24 cellular contexts compared by ENCODE assay signal in the genomic region with DNA sequence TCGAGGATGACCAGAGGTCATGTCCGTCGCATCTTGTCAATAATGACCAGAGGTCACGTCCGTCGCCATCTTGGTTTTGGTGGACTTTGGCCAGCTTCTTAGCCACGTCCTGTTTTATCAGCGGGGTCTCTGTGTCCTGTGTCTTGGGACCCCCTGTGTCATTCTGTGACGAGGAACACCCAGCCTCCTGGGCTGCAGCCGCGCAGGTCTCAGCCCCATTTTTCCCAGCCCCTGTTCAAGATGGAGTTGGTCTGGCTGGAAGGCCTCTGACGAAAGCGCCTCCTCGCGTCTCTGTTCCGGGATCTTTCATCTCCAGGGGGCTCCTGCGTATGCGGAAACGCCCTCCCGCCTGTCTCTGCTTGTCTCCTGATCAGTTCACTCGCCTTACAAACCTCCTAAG.
DNase-seq lines count a peak whose midpoint lies in the region; ATAC-seq, FAIRE-seq and TF ChIP-seq lines count a peak whose summit lies in the region.
"Had no signal": no experiment of that assay in that cellular context is flagged by ENCODE, and none has a peak within 500 bp of the region (broad histone marks: within the 10 kb centered on the region; RNA-seq: fewer than 3 reads in every experiment).

No MANE protein-coding gene starts in this region.

- no peak overlapping the region for H3K4me3 ChIP-seq in astrocyte (ENCODE audit: insufficient read depth, low read depth, low read length)
- H3K4me3 ChIP-seq in testis: peak overlapping the region; percentile 12 to 29
- H3K4me3 ChIP-seq in tibial nerve: no peak overlapping the region
- H3K4me3 ChIP-seq in psoas muscle: no peak overlapping the region
- H3K4me3 ChIP-seq: A549, GM12878, GM23248, HAP-1, Peyer's patch, SJCRH30 had no signal

- H3K27me3 Mint-ChIP-seq in astrocyte (ENCODE audit: low read depth, unreplicated experiment) (peaks cover 16% of the 10 kb centered on the region), HFFc6 (ENCODE audit: insufficient read depth) (peaks cover 5% of the 10 kb centered on the region)

- no peak for FAIRE-seq in astrocyte (lab: Jason Lieb, UNC)
- FAIRE-seq: A549, GM12878 had no signal

- peak; percentile 18 for DNase-seq in ELF-1 (ENCODE audit: low read depth, low spot score)
- no peak for DNase-seq in astrocyte (ENCODE audit: low read depth)
- DNase-seq in mesenteric fat pad (ENCODE audit: low spot score): peak; percentile 60
- no peak for DNase-seq in testis
- no peak for DNase-seq in tibial nerve (ENCODE audit: low spot score in 2 of 2)
- DNase-seq in psoas muscle: no peak
- no peak for DNase-seq in HFFc6
- DNase-seq: CD4-positive, CD25-positive, alpha-beta regulatory T cell; DMS79 treated with DMSO at 0.1 percent for 48 hours; GM23248; IMR-90; MV-4-11; NCI-H1105 treated with DMSO at 0.1 percent for 48 hours; NCI-H2029 treated with DMSO at 0.1 percent for 48 hours; NCI-H2171; NCI-H524 treated with DMSO at 0.1 percent for 48 hours; NCI-H82; SJCRH30 had no signal

- peaks cover 4% of the 10 kb centered on the region for H3K9me3 ChIP-seq in astrocyte (ENCODE audit: insufficient read depth, low read depth, low read length)
- H3K9me3 ChIP-seq in testis: no peaks in the 10 kb centered on the region
- H3K9me3 ChIP-seq in tibial nerve: peaks cover 0 to 42% (median 0%) of the 10 kb centered on the region in 4 donors
- no peaks in the 10 kb centered on the region for H3K9me3 ChIP-seq in psoas muscle
- H3K9me3 ChIP-seq: A549, HAP-1, Peyer's patch, SJCRH30 had no signal

- H4K20me1 ChIP-seq in astrocyte (ENCODE audit: insufficient read depth, low read length): no peaks in the 10 kb centered on the region

- H3K27me3 ChIP-seq in astrocyte (ENCODE audit: insufficient read depth, low read length): no peaks in the 10 kb centered on the region
- H3K27me3 ChIP-seq in testis: no peaks in the 10 kb centered on the region
- H3K27me3 ChIP-seq in tibial nerve: no peaks in the 10 kb centered on the region
- peaks cover 0 to 9% (median 0%) of the 10 kb centered on the region in 3 donors for H3K27me3 ChIP-seq in psoas muscle (ENCODE audit: insufficient read depth in 3 of 3, low read length in 2 of 3)
- H3K27me3 ChIP-seq: Peyer's patch, SJCRH30 had no signal

- H3K4me1 ChIP-seq in astrocyte (ENCODE audit: insufficient read depth, low read length) (no peaks in the 10 kb centered on the region), testis (no peaks in the 10 kb centered on the region), tibial nerve (no peaks in the 10 kb centered on the region), psoas muscle (no peaks in the 10 kb centered on the region)
- H3K4me1 ChIP-seq: A549, HAP-1, Peyer's patch, SJCRH30 had no signal

- 64 to 72% methylated on average over 20 to 21 of the region's 21 CpGs for WGBS in testis, 2 donors
- 92 to 93% methylated on average over 21 of the region's 21 CpGs for WGBS in tibial nerve, 2 donors
- WGBS in psoas muscle, 3 donors: 89 to 91% (median 89%) methylated on average over 21 of the region's 21 CpGs

- H3K4me3 Mint-ChIP-seq in astrocyte (ENCODE audit: unreplicated experiment) (peak overlapping the region; percentile 16), HFFc6 (no peak overlapping the region)
- H3K4me3 Mint-ChIP-seq: B cell; CD4-positive, CD25-positive, alpha-beta regulatory T cell had no signal

- H3K27ac ChIP-seq in astrocyte (ENCODE audit: low read depth, low read length): no peak overlapping the region
- no peak overlapping the region for H3K27ac ChIP-seq in testis
- H3K27ac ChIP-seq in tibial nerve: no peak overlapping the region
- no peak overlapping the region for H3K27ac ChIP-seq in psoas muscle
- H3K27ac ChIP-seq: A549, GM23248, Peyer's patch, SJCRH30 had no signal

- TF ChIP-seq CTCF in astrocyte (IDR thresholded peaks at IDR 0.05; ENCODE audit: insufficient read depth, low read depth, low read length): no peak
- no peak for TF ChIP-seq CTCF in testis (IDR thresholded peaks at IDR 0.05)
- TF ChIP-seq CTCF in tibial nerve (IDR thresholded peaks at IDR 0.05): no peak
- no peak for TF ChIP-seq CTCF in psoas muscle (IDR thresholded peaks at IDR 0.05)
- no peak for TF ChIP-seq CTCF in HFFc6 (IDR thresholded peaks at IDR 0.05)

- no peak for TF ChIP-seq EP300 in tibial nerve (IDR thresholded peaks at IDR 0.05)

- TF ChIP-seq POLR2A in testis (IDR thresholded peaks at IDR 0.05) (no peak), tibial nerve (IDR thresholded peaks at IDR 0.05) (no peak)

- intact Hi-C loops in testis (cut with DNase I; ENCODE audit: low total_unique reads) (no loop called here), psoas muscle (cut with DNase I) (no loop called here)

- ATAC-seq in HG02981 (IDR thresholded peaks at IDR 0.05; ENCODE audit: unreplicated experiment) (no peak), psoas muscle (no peak)
- ATAC-seq: A549, GM12878 had no signal

- peaks cover 13% of the 10 kb centered on the region for H3K9me3 Mint-ChIP-seq in astrocyte (ENCODE audit: unreplicated experiment)
- H3K9me3 Mint-ChIP-seq in HFFc6: no peaks in the 10 kb centered on the region; the same call in 1 of the 2 replicates

- no peak overlapping the region for H3K4me2 ChIP-seq in astrocyte (ENCODE audit: low read length)
- H3K4me2 ChIP-seq: A549 had no signal

- H3K4me1 Mint-ChIP-seq in astrocyte (ENCODE audit: low read depth, unreplicated experiment): peaks cover 11% of the 10 kb centered on the region
- H3K4me1 Mint-ChIP-seq in HFFc6 (ENCODE audit: low read depth): no peaks in the 10 kb centered on the region
- H3K4me1 Mint-ChIP-seq: B cell; CD4-positive, CD25-positive, alpha-beta regulatory T cell had no signal

- H2AFZ ChIP-seq in astrocyte (ENCODE audit: low read depth, low read length): no peak overlapping the region
- H2AFZ ChIP-seq: GM23248 had no signal

- no peaks in the 10 kb centered on the region for H3K36me3 Mint-ChIP-seq in astrocyte (ENCODE audit: low read depth, unreplicated experiment)
- H3K36me3 Mint-ChIP-seq in HFFc6 (ENCODE audit: low read depth): no peaks in the 10 kb centered on the region
- H3K36me3 Mint-ChIP-seq: CD4-positive, CD25-positive, alpha-beta regulatory T cell had no signal

- H3K36me3 ChIP-seq in astrocyte (ENCODE audit: insufficient read depth, low read length): no peaks in the 10 kb centered on the region
- no peaks in the 10 kb centered on the region for H3K36me3 ChIP-seq in testis (ENCODE audit: low read depth, missing control alignments)
- H3K36me3 ChIP-seq in tibial nerve: no peaks in the 10 kb centered on the region
- no peaks in the 10 kb centered on the region for H3K36me3 ChIP-seq in psoas muscle (ENCODE audit: insufficient read depth in 1 of 2, low read depth in 1 of 2)
- H3K36me3 ChIP-seq: HAP-1, Peyer's patch, SJCRH30 had no signal

- no peak overlapping the region for H3K9ac ChIP-seq in astrocyte (ENCODE audit: low read length)
- H3K9ac ChIP-seq: GM23248 had no signal

- no peaks in the 10 kb centered on the region for H3K79me2 ChIP-seq in astrocyte (ENCODE audit: insufficient read depth, low read length)

- H3K27ac Mint-ChIP-seq in astrocyte (ENCODE audit: unreplicated experiment) (no peak overlapping the region), HFFc6 (no peak overlapping the region)

Comparison
In these comparisons a context has a peak if more than half of its experiments do, and no peak if none do; other contexts are left out.
1. DNase-seq: peak in ELF-1 (single experiment) and mesenteric fat pad (single experiment); none in astrocyte (single experiment), testis (single experiment), tibial nerve (0 of 2), psoas muscle (0 of 2) and HFFc6 (single experiment).
2. H3K4me3 ChIP-seq: peak in testis (2 of 2); none in astrocyte (single experiment), tibial nerve (0 of 4) and psoas muscle (single experiment).